27 cellular contexts compared by ENCODE assay signal in genomic region chr13:98886587-98886986, GRCh38.
"Had no signal": no experiment of that assay in that cellular context is flagged by ENCODE, and none has a peak within 500 bp of the region (broad histone marks: within the 10 kb centered on the region; RNA-seq: fewer than 3 reads in every experiment).

No MANE protein-coding gene starts in this region.

- DNase-seq: colonic mucosa; cortex of kidney; dorsolateral prefrontal cortex; effector CD4-positive, alpha-beta T cell; effector memory CD4-positive, alpha-beta T cell; erythroblast; esophagus squamous epithelium; foreskin fibroblast; foreskin melanocyte; gastrocnemius medialis; glutamatergic neuron; head of caudate nucleus; heart right ventricle; hippocampal formation; left cardiac atrium; left lung; left ventricle myocardium superior; lower lobe of right lung; mesendoderm; midbrain; naive thymus-derived CD4-positive, alpha-beta T cell had no signal

- H3K4me1 ChIP-seq: colonic mucosa, left lung, lower lobe of right lung had no signal

- FAIRE-seq: islet of Langerhans, keratinocyte had no signal

- H3K27ac ChIP-seq: colonic mucosa, dorsolateral prefrontal cortex, epithelial cell of prostate, esophagus squamous epithelium, gastrocnemius medialis, heart right ventricle, left lung, lower lobe of right lung had no signal

- H3K4me1 Mint-ChIP-seq: memory B cell had no signal

- H3K36me3 ChIP-seq: colonic mucosa had no signal

- H3K27me3 Mint-ChIP-seq: memory B cell; naive thymus-derived CD4-positive, alpha-beta T cell had no signal

- H3K4me3 Mint-ChIP-seq: dendritic cell treated with granulocyte-macrophage colony-stimulating factor and Interleukin-4, amounts not matched to agents 40 ng/mL and 50 ng/mL, for 4 days; memory B cell; naive thymus-derived CD4-positive, alpha-beta T cell had no signal

- H3K27me3 ChIP-seq: colonic mucosa, dorsolateral prefrontal cortex, esophagus squamous epithelium, gastrocnemius medialis, heart right ventricle, left lung had no signal

- H3K27ac Mint-ChIP-seq: dendritic cell treated with granulocyte-macrophage colony-stimulating factor and Interleukin-4, amounts not matched to agents 40 ng/mL and 50 ng/mL, for 4 days; memory B cell had no signal

- ATAC-seq: esophagus mucosa; gastrocnemius medialis; heart right ventricle; left cardiac atrium; left lung; left ventricle myocardium superior; lower lobe of right lung; naive thymus-derived CD4-positive, alpha-beta T cell had no signal

- H3K9me3 Mint-ChIP-seq: dendritic cell treated with granulocyte-macrophage colony-stimulating factor and Interleukin-4, amounts not matched to agents 40 ng/mL and 50 ng/mL, for 4 days; memory B cell; naive thymus-derived CD4-positive, alpha-beta T cell had no signal

- H3K9me3 ChIP-seq: colonic mucosa, esophagus squamous epithelium, gastrocnemius medialis, heart right ventricle, left lung, lower lobe of right lung had no signal

- H3K4me3 ChIP-seq: colonic mucosa, dorsolateral prefrontal cortex, esophagus squamous epithelium, gastrocnemius medialis, heart right ventricle, left lung, lower lobe of right lung had no signal
